25 cellular contexts compared by ENCODE assay signal in genomic region chr3:117443014-117443413, GRCh38.
DNase-seq lines count a peak whose midpoint lies in the region; ATAC-seq and TF ChIP-seq lines count a peak whose summit lies in the region.
"Had no signal": no experiment of that assay in that cellular context is flagged by ENCODE, and none has a peak within 500 bp of the region (broad histone marks: within the 10 kb centered on the region; RNA-seq: fewer than 3 reads in every experiment).

No MANE protein-coding gene starts in this region.

- no peaks in the 10 kb centered on the region for H3K9me3 ChIP-seq in AG04450 (ENCODE audit: control insufficient read depth, insufficient read depth, low read length)
- H3K9me3 ChIP-seq: A549, BLaER1, lower lobe of right lung, testis had no signal

- no peaks in the 10 kb centered on the region for H3K36me3 Mint-ChIP-seq in activated T-cell treated with anti-CD3 and anti-CD28 coated beads, Interleukin-2, amount 50 U/mL, for 72 hours (ENCODE audit: insufficient read depth in 2 of 2)
- H3K36me3 Mint-ChIP-seq: activated naive CD8-positive, alpha-beta T cell treated with anti-CD3 and anti-CD28 coated beads, Interleukin-2, amount 10 ng/mL, durations not matched to agents 7 days and 5 days; stimulated activated naive B cell treated with anti-CD40 and anti-IgM and Interleukin-4, amounts not matched to agents 10 μg/mL and 1 μg/mL and 100 μg/mL, for 72 hours had no signal

- DNase-seq in AG04450 (ENCODE audit: low read depth, low spot score): peak; percentile 10
- peak; percentile 6 for DNase-seq in HT1080 (ENCODE audit: low read depth)
- peak; percentile 51 for DNase-seq in amniotic epithelial cell (ENCODE audit: low read depth)
- no peak for DNase-seq in left colon
- DNase-seq in activated CD4-positive, alpha-beta T cell treated with anti-CD3 and anti-CD28 coated beads, Interleukin-2, amount 50 U/mL, for 1 hour: no peak
- DNase-seq in anterior cingulate cortex (lab: John Stamatoyannopoulos, UW): no peak
- no peak for DNase-seq in cerebellum (ENCODE audit: low spot score)
- DNase-seq in activated T-cell treated with anti-CD3 and anti-CD28 coated beads, Interleukin-2, amount 50 U/mL, for 72 hours: no peak
- DNase-seq: activated CD4-positive, alpha-beta T cell treated with anti-CD3 and anti-CD28 coated beads, Interleukin-2, amount 10 ng/mL, durations not matched to agents 24 days and 14 days; activated naive CD8-positive, alpha-beta T cell treated with anti-CD3 and anti-CD28 coated beads, Interleukin-2, amount 10 ng/mL, durations not matched to agents 7 days and 5 days; GM23248; KG1; lower lobe of right lung; MV-4-11; NCI-H2029 treated with DMSO at 0.1 percent for 48 hours; stimulated activated CD4-positive, alpha-beta T cell treated with anti-CD3 and anti-CD28 coated beads, Interleukin-1b, Interleukin-23, amount 100 ng/mL, for 48 hours; stimulated activated naive B cell treated with anti-CD40 and anti-IgM and Interleukin-4, amounts not matched to agents 10 μg/mL and 1 μg/mL and 100 μg/mL, for 72 hours; testis had no signal

- intact Hi-C loops in left colon (cut with DNase I, micrococcal nuclease): no loop called here

- H3K27me3 Mint-ChIP-seq in activated T-cell treated with anti-CD3 and anti-CD28 coated beads, Interleukin-2, amount 50 U/mL, for 72 hours (ENCODE audit: low read depth): no peaks in the 10 kb centered on the region
- H3K27me3 Mint-ChIP-seq: activated CD4-positive, alpha-beta T cell treated with anti-CD3 and anti-CD28 coated beads, Interleukin-2, amount 10 ng/mL, durations not matched to agents 24 days and 14 days; activated naive CD8-positive, alpha-beta T cell treated with anti-CD3 and anti-CD28 coated beads, Interleukin-2, amount 10 ng/mL, durations not matched to agents 7 days and 5 days; dendritic cell treated with granulocyte-macrophage colony-stimulating factor and Interleukin-4, amounts not matched to agents 40 ng/mL and 50 ng/mL, for 4 days; stimulated activated naive B cell treated with anti-CD40 and anti-IgM and Interleukin-4, amounts not matched to agents 10 μg/mL and 1 μg/mL and 100 μg/mL, for 72 hours had no signal

- no peak for TF ChIP-seq CTCF in AG04450 (IDR thresholded peaks at IDR 0.05; ENCODE audit: low read depth, low read length)

- no peak overlapping the region for H3K4me3 Mint-ChIP-seq in activated T-cell treated with anti-CD3 and anti-CD28 coated beads, Interleukin-2, amount 50 U/mL, for 72 hours
- H3K4me3 Mint-ChIP-seq: activated CD4-positive, alpha-beta T cell treated with anti-CD3 and anti-CD28 coated beads, Interleukin-2, amount 10 ng/mL, durations not matched to agents 24 days and 14 days; activated naive CD8-positive, alpha-beta T cell treated with anti-CD3 and anti-CD28 coated beads, Interleukin-2, amount 10 ng/mL, durations not matched to agents 7 days and 5 days; dendritic cell treated with granulocyte-macrophage colony-stimulating factor and Interleukin-4, amounts not matched to agents 40 ng/mL and 50 ng/mL, for 4 days; stimulated activated naive B cell treated with anti-CD40 and anti-IgM and Interleukin-4, amounts not matched to agents 10 μg/mL and 1 μg/mL and 100 μg/mL, for 72 hours had no signal

- CTCF ChIA-PET in AG04450 (lab: Charles Lee): no interaction called here

- H3K27ac Mint-ChIP-seq in activated T-cell treated with anti-CD3 and anti-CD28 coated beads, Interleukin-2, amount 50 U/mL, for 72 hours: no peak overlapping the region
- H3K27ac Mint-ChIP-seq: activated CD4-positive, alpha-beta T cell treated with anti-CD3 and anti-CD28 coated beads, Interleukin-2, amount 10 ng/mL, durations not matched to agents 24 days and 14 days; activated naive CD8-positive, alpha-beta T cell treated with anti-CD3 and anti-CD28 coated beads, Interleukin-2, amount 10 ng/mL, durations not matched to agents 7 days and 5 days; activated T-helper 2 cell treated with anti-CD3 and anti-CD28 coated beads, Interferon-gamma antibody, Interleukin-2, Interleukin-4, amounts not matched to agents 10 μg/mL and 5 μg/mL and 100 μg/mL, durations not matched to agents 14 hours and 24 hours and 36 hours; dendritic cell treated with granulocyte-macrophage colony-stimulating factor and Interleukin-4, amounts not matched to agents 40 ng/mL and 50 ng/mL, for 4 days; stimulated activated naive B cell treated with anti-CD40 and anti-IgM and Interleukin-4, amounts not matched to agents 10 μg/mL and 1 μg/mL and 100 μg/mL, for 72 hours had no signal

- peaks cover 0 to 1% of the 10 kb centered on the region in 2 donors for H3K9me3 Mint-ChIP-seq in activated T-cell treated with anti-CD3 and anti-CD28 coated beads, Interleukin-2, amount 50 U/mL, for 72 hours
- H3K9me3 Mint-ChIP-seq: activated CD4-positive, alpha-beta T cell treated with anti-CD3 and anti-CD28 coated beads, Interleukin-2, amount 10 ng/mL, durations not matched to agents 24 days and 14 days; activated naive CD8-positive, alpha-beta T cell treated with anti-CD3 and anti-CD28 coated beads, Interleukin-2, amount 10 ng/mL, durations not matched to agents 7 days and 5 days; activated T-helper 2 cell treated with anti-CD3 and anti-CD28 coated beads, Interferon-gamma antibody, Interleukin-2, Interleukin-4, amounts not matched to agents 10 μg/mL and 5 μg/mL and 100 μg/mL, durations not matched to agents 14 hours and 24 hours and 36 hours; dendritic cell treated with granulocyte-macrophage colony-stimulating factor and Interleukin-4, amounts not matched to agents 40 ng/mL and 50 ng/mL, for 4 days; stimulated activated naive B cell treated with anti-CD40 and anti-IgM and Interleukin-4, amounts not matched to agents 10 μg/mL and 1 μg/mL and 100 μg/mL, for 72 hours had no signal

- POLR2A ChIA-PET in AG04450 (lab: Yijun Ruan, JAX): no interaction called here

- no peak overlapping the region for H3K4me3 ChIP-seq in AG04450 (ENCODE audit: low read depth, low read length)
- H3K4me3 ChIP-seq: A549, BLaER1, GM23248, hepatocyte, lower lobe of right lung, testis had no signal

- H3K27me3 ChIP-seq in AG04450 (ENCODE audit: control insufficient read depth, insufficient read depth, low read length): no peaks in the 10 kb centered on the region
- H3K27me3 ChIP-seq: BLaER1, foreskin keratinocyte, hepatocyte, testis had no signal

- H3K4me1 Mint-ChIP-seq in activated T-cell treated with anti-CD3 and anti-CD28 coated beads, Interleukin-2, amount 50 U/mL, for 72 hours (ENCODE audit: low read depth): no peaks in the 10 kb centered on the region
- H3K4me1 Mint-ChIP-seq: activated CD4-positive, alpha-beta T cell treated with anti-CD3 and anti-CD28 coated beads, Interleukin-2, amount 10 ng/mL, durations not matched to agents 24 days and 14 days; activated naive CD8-positive, alpha-beta T cell treated with anti-CD3 and anti-CD28 coated beads, Interleukin-2, amount 10 ng/mL, durations not matched to agents 7 days and 5 days; stimulated activated naive B cell treated with anti-CD40 and anti-IgM and Interleukin-4, amounts not matched to agents 10 μg/mL and 1 μg/mL and 100 μg/mL, for 72 hours had no signal

- peak; percentile 50 for ATAC-seq in left colon
- no peak for ATAC-seq in activated T-cell treated with anti-CD3 and anti-CD28 coated beads, Interleukin-2, amount 50 U/mL, for 72 hours (replicated peaks in 1 of 2)
- ATAC-seq: A549; foreskin keratinocyte; lower lobe of right lung; sciatic nerve; stimulated activated naive B cell treated with anti-CD40 and anti-IgM and Interleukin-4, amounts not matched to agents 10 μg/mL and 1 μg/mL and 100 μg/mL, for 72 hours had no signal

- H3K27ac ChIP-seq in AG04450 (ENCODE audit: low read depth, low read length): no peak overlapping the region
- H3K27ac ChIP-seq: A549, BLaER1, foreskin keratinocyte, GM23248, hepatocyte, lower lobe of right lung, testis had no signal

Comparison
In these comparisons a context has a peak if more than half of its experiments do, and no peak if none do; other contexts are left out.
1. DNase-seq: peak in AG04450 (single experiment), HT1080 (single experiment) and amniotic epithelial cell (single experiment); none in left colon (0 of 2), activated CD4-positive, alpha-beta T cell treated with anti-CD3 and anti-CD28 coated beads, Interleukin-2, amount 50 U/mL, for 1 hour (single experiment), anterior cingulate cortex (0 of 58), cerebellum (single experiment) and activated T-cell treated with anti-CD3 and anti-CD28 coated beads, Interleukin-2, amount 50 U/mL, for 72 hours (0 of 2).